Comparison of ENCODE assay signal across 8 cellular contexts in the genomic region with DNA sequence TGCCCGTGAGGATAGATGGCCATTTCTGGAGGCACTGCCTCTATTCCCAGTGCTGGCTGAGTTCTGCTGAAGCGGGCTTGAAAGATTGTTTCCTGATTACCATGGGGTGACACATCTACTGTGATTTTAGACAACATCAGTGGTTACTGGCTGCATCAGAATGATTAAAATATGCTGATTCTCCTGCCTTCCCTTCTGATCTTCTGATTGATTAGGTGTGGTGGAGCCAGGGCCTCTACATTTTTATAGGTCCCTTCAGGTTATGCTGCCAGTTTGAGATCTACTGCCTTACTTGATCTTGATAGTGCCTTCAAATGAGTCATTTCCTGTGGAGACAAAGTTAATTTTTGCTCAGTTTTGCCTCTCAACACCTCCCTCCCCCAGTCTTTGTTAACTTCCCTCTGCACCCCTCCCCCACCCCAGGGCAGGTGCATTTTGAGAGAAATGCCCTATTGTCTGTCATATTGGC. TPM values are rescaled to one million over a fixed set of nuclear protein-coding genes. Genes with fewer than 3 reads are reported as not detected.
A peak's percentile ranks its signal among the peaks of the same experiment; 100 is the strongest.
DNase-seq lines count a peak whose midpoint lies in the region; ATAC-seq and TF ChIP-seq lines count a peak whose summit lies in the region.

No MANE protein-coding gene starts in this region.

- no peaks in the 10 kb centered on the region for H3K27me3 ChIP-seq in Karpas-422 (ENCODE audit: low read length)
- H3K27me3 ChIP-seq in foreskin keratinocyte: no peaks in the 10 kb centered on the region

- peak overlapping the region; percentile 19; the same call in 1 of the 2 replicates for H3K9ac ChIP-seq in Karpas-422 (ENCODE audit: low read length)

- peak overlapping the region; percentile 44 for H3K4me2 ChIP-seq in Karpas-422 (ENCODE audit: low read depth, low read length, poor library complexity, severe bottlenecking)

- peak overlapping the region; percentile 70 for H3K27ac ChIP-seq in Karpas-422 (ENCODE audit: low read length)
- H3K27ac ChIP-seq in foreskin keratinocyte: no peak overlapping the region

- no peak overlapping the region for H2AFZ ChIP-seq in Karpas-422 (ENCODE audit: low read length)

- TF ChIP-seq CTCF in foreskin keratinocyte (conservative IDR thresholded peaks at IDR 0.05): no peak

- H3K79me2 ChIP-seq in Karpas-422 (ENCODE audit: low read length): peaks cover 33% of the 10 kb centered on the region

- H4K20me1 ChIP-seq in Karpas-422 (ENCODE audit: insufficient read depth, low read depth, low read length): no peaks in the 10 kb centered on the region

- peak; percentile 64 for ATAC-seq in foreskin keratinocyte
- no peak for ATAC-seq in HG03280 (IDR thresholded peaks at IDR 0.05; ENCODE audit: unreplicated experiment)

- H3K9me2 ChIP-seq in Karpas-422 (replicated peaks; ENCODE audit: insufficient read depth, low read length): no peaks in the 10 kb centered on the region

- H3K9me3 ChIP-seq in Karpas-422 (ENCODE audit: low read length): no peaks in the 10 kb centered on the region

- H3K4me1 ChIP-seq in Karpas-422 (ENCODE audit: low read length) (peaks cover 25% of the 10 kb centered on the region), foreskin keratinocyte (peaks cover 12% of the 10 kb centered on the region)

- DNase-seq in SIG-M5 treated with dmso at 0.1 percent for 504 hours (lab: John Stamatoyannopoulos, UW; ENCODE audit: unreplicated experiment) (peak; percentile 60), SIG-M5 (lab: John Stamatoyannopoulos, UW) (no peak), Karpas-422 (peak; percentile 72), foreskin keratinocyte (peak; percentile 4 to 51), foreskin melanocyte (no peak)
- peak; percentile 54 to 62 for DNase-seq in activated CD4-positive, alpha-beta T cell treated with anti-CD3 and anti-CD28 coated beads, Interleukin-2, amount 50 U/mL, for 4 hours
- DNase-seq in stimulated activated CD8-positive, alpha-beta memory T cell treated with anti-CD3 and anti-CD28 coated beads, Interleukin-4, amount 100 ng/mL, for 24 hours (ENCODE audit: low read depth): peak; percentile 41

- H3K4me3 ChIP-seq in Karpas-422 (ENCODE audit: low read length): no peak overlapping the region

- peaks cover 30% of the 10 kb centered on the region; the same call in 1 of the 2 replicates for H3K36me3 ChIP-seq in Karpas-422 (ENCODE audit: insufficient read depth, low read length)

RNA-seq across cellular contexts. Expression of a gene that starts 31.6 kb away (rescaled TPM):
- 1.2 and 1.9 TPM in 2 replicates for total RNA-seq in Karpas-422 (2014; rRNA removed; shearing (Covaris generic); ENCODE audit: low replicate concordance)
- total RNA-seq in foreskin keratinocyte: 0.18 and 0.65 TPM in 2 replicates
- 0.63 and 0.89 TPM in 2 replicates for polyA plus RNA-seq in foreskin keratinocyte

Comparison
In these comparisons a context has a peak if more than half of its experiments do, and no peak if none do; other contexts are left out.
1. DNase-seq: peak in SIG-M5 treated with dmso at 0.1 percent for 504 hours (single experiment), Karpas-422 (single experiment), activated CD4-positive, alpha-beta T cell treated with anti-CD3 and anti-CD28 coated beads, Interleukin-2, amount 50 U/mL, for 4 hours (2 of 2), foreskin keratinocyte (2 of 2) and stimulated activated CD8-positive, alpha-beta memory T cell treated with anti-CD3 and anti-CD28 coated beads, Interleukin-4, amount 100 ng/mL, for 24 hours (single experiment); none in SIG-M5 (single experiment) and foreskin melanocyte (single experiment).